ENCODE assay signal across 15 cellular contexts in the genomic region with DNA sequence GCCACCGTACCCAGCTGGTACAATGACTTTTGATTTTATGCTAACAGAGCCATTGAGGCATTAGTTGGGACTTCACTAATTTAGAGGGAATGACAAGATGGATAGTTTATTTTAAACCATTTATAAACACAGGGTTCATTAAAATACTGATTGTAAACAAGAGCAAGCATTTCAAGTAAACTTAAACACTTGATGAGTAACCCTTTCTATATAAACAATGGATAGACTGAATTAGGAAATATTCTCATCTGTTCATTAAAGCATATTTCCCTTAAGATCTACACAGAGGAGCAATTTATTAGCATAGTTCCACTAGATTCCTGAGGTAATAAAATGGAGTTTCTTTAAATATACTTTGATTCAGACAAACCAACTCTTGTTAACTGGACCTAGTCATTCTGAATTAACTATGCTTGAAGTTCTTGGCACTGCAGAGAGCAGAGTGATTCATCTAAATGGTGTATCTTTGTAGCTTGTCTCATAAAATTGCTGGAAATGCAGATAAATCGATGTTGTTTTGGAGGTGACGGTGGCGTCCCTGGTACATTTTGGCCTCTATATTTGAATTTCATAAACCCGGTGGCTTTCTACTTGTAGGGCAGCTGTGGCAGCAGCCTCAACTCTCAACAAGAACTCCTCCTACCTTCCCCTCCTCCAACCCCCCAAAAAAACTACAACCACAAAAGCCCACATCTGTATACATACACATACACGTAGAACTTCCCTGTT. TPM values are rescaled to one million over a fixed set of nuclear protein-coding genes. Genes with fewer than 3 reads are reported as not detected.
A peak's percentile ranks its signal among the peaks of the same experiment; 100 is the strongest.
DNase-seq lines count a peak whose midpoint lies in the region; TF ChIP-seq lines count a peak whose summit lies in the region.
"Had no signal": no experiment of that assay in that cellular context is flagged by ENCODE, and none has a peak within 500 bp of the region (broad histone marks: within the 10 kb centered on the region; RNA-seq: fewer than 3 reads in every experiment).

No MANE protein-coding gene starts in this region.

- H3K36me3 ChIP-seq in esophagus muscularis mucosa = no peaks in the 10 kb centered on the region
- no peaks in the 10 kb centered on the region for H3K36me3 ChIP-seq in sigmoid colon
- H3K36me3 ChIP-seq in endodermal cell (ENCODE audit: control insufficient read depth, insufficient read depth, low read length) = no peaks in the 10 kb centered on the region
- H3K36me3 ChIP-seq: WERI-Rb-1 had no signal

- no peak overlapping the region for H3K4me3 Mint-ChIP-seq in endodermal cell
- H3K4me3 Mint-ChIP-seq: CD4-positive, alpha-beta T cell; stimulated activated naive B cell treated with anti-CD40 and anti-IgM and Interleukin-4, amounts not matched to agents 10 μg/mL and 1 μg/mL and 100 μg/mL, for 72 hours had no signal

- DNase-seq in Caki2 (ENCODE audit: low read depth) (peak; percentile 32), SK-MEL-5 (ENCODE audit: low read depth, low spot score) (peak; percentile 49), esophagus muscularis mucosa (ENCODE audit: extremely low spot score) (peak; percentile 26), sigmoid colon (peak; percentile 9), GF-D8 (lab: John Stamatoyannopoulos, UW) (no peak), endodermal cell (no peak), inferior parietal cortex (ENCODE audit: extremely low spot score) (no peak)
- DNase-seq in stimulated activated CD8-positive, alpha-beta memory T cell treated with anti-CD3 and anti-CD28 coated beads, Interleukin-4, amount 100 ng/mL, for 48 hours = no peak
- DNase-seq: CD4-positive, alpha-beta T cell; NCI-H2029; stimulated activated CD4-positive, alpha-beta T cell treated with anti-CD3 and anti-CD28 coated beads, Interleukin-2, amount 100 ng/mL, for 48 hours; stimulated activated naive B cell treated with anti-CD40 and anti-IgM and Interleukin-4, amounts not matched to agents 10 μg/mL and 1 μg/mL and 100 μg/mL, for 72 hours; WERI-Rb-1 had no signal

- peaks cover 10 to 37% (median 25%) of the 10 kb centered on the region in 4 donors for H3K4me1 ChIP-seq in esophagus muscularis mucosa
- peaks cover 0 to 39% (median 31%) of the 10 kb centered on the region in 4 donors for H3K4me1 ChIP-seq in sigmoid colon
- H3K4me1 ChIP-seq in endodermal cell (ENCODE audit: control insufficient read depth, insufficient read depth, low read length) = no peaks in the 10 kb centered on the region

- WGBS in esophagus muscularis mucosa = 74% methylated on average over 6 of the region's 6 CpGs
- 85 to 90% methylated on average over 6 of the region's 6 CpGs for WGBS in sigmoid colon, 2 donors
- WGBS in endodermal cell (ENCODE audit: insufficient coverage in 1 of 2, insufficient read length in 1 of 2), 2 experiments = 92 to 98% methylated on average over 6 of the region's 6 CpGs

- H3K9me3 ChIP-seq in esophagus muscularis mucosa = no peaks in the 10 kb centered on the region
- no peaks in the 10 kb centered on the region for H3K9me3 ChIP-seq in sigmoid colon
- no peaks in the 10 kb centered on the region for H3K9me3 ChIP-seq in endodermal cell (ENCODE audit: control insufficient read depth, low read length)

- H3K4me3 ChIP-seq in esophagus muscularis mucosa (no peak overlapping the region), sigmoid colon (no peak overlapping the region), endodermal cell (ENCODE audit: low read length) (no peak overlapping the region)
- H3K4me3 ChIP-seq: SK-N-MC had no signal

- H3K27ac Mint-ChIP-seq in endodermal cell = no peak overlapping the region
- H3K27ac Mint-ChIP-seq: CD4-positive, alpha-beta T cell; stimulated activated naive B cell treated with anti-CD40 and anti-IgM and Interleukin-4, amounts not matched to agents 10 μg/mL and 1 μg/mL and 100 μg/mL, for 72 hours had no signal

- H3K27ac ChIP-seq in esophagus muscularis mucosa (replicated peaks in 1 of 4) (peak overlapping the region; percentile 10 to 62 (median 38)), sigmoid colon (peak overlapping the region in 3 of 4 donors; percentile 63 to 81 (median 70)), endodermal cell (ENCODE audit: low read depth, low read length) (no peak overlapping the region)
- H3K27ac ChIP-seq: KMS-11, SK-N-MC, WERI-Rb-1 had no signal

- H3K27me3 Mint-ChIP-seq in endodermal cell (ENCODE audit: insufficient read depth) = no peaks in the 10 kb centered on the region
- H3K27me3 Mint-ChIP-seq: CD4-positive, alpha-beta T cell; stimulated activated naive B cell treated with anti-CD40 and anti-IgM and Interleukin-4, amounts not matched to agents 10 μg/mL and 1 μg/mL and 100 μg/mL, for 72 hours had no signal

- H3K9me3 Mint-ChIP-seq in endodermal cell = no peaks in the 10 kb centered on the region
- H3K9me3 Mint-ChIP-seq: CD4-positive, alpha-beta T cell; stimulated activated naive B cell treated with anti-CD40 and anti-IgM and Interleukin-4, amounts not matched to agents 10 μg/mL and 1 μg/mL and 100 μg/mL, for 72 hours had no signal

- intact Hi-C loops in esophagus muscularis mucosa (cut with DNase I) = no loop called here
- intact Hi-C loops in sigmoid colon (cut with DNase I) = no loop called here

- TF ChIP-seq POLR2A in esophagus muscularis mucosa (IDR thresholded peaks at IDR 0.05; ENCODE audit: low read depth) (no peak), sigmoid colon (IDR thresholded peaks at IDR 0.05) (no peak)

- in situ Hi-C loops in Caki2 (cut with HindIII; ENCODE audit: low pct_unique_long_range_greater_than_20kb, low sequenced_read_pairs) = no loop called here
- in situ Hi-C loops in SK-MEL-5 (cut with HindIII; ENCODE audit: low pct_unique_long_range_greater_than_20kb, low sequenced_read_pairs) = no loop called here

- no peak overlapping the region for H3K9ac ChIP-seq in endodermal cell (ENCODE audit: extremely low read depth, low read length, poor library complexity, severe bottlenecking)
- H3K9ac ChIP-seq: KMS-11 had no signal

- H3K36me3 Mint-ChIP-seq in endodermal cell (ENCODE audit: low read depth) = peaks cover 14% of the 10 kb centered on the region

- H3K27me3 ChIP-seq in esophagus muscularis mucosa (no peaks in the 10 kb centered on the region), sigmoid colon (no peaks in the 10 kb centered on the region), endodermal cell (ENCODE audit: control insufficient read depth, insufficient read depth, low read length, poor library complexity, severe bottlenecking) (no peaks in the 10 kb centered on the region)

- TF ChIP-seq CTCF in esophagus muscularis mucosa (IDR thresholded peaks at IDR 0.05) (no peak), sigmoid colon (IDR thresholded peaks at IDR 0.05) (no peak), endodermal cell (conservative IDR thresholded peaks at IDR 0.05) (no peak)

- no peak for TF ChIP-seq EP300 in esophagus muscularis mucosa (IDR thresholded peaks at IDR 0.05)
- no peak for TF ChIP-seq EP300 in sigmoid colon (IDR thresholded peaks at IDR 0.05)

- peaks cover 6% of the 10 kb centered on the region for H3K4me1 Mint-ChIP-seq in endodermal cell
- H3K4me1 Mint-ChIP-seq: stimulated activated naive B cell treated with anti-CD40 and anti-IgM and Interleukin-4, amounts not matched to agents 10 μg/mL and 1 μg/mL and 100 μg/mL, for 72 hours had no signal

RNA-seq across cellular contexts. Expression of a gene that starts 15.4 kb away (rescaled TPM):
- 221 and 252 TPM in 2 replicates for total RNA-seq in Caki2 (2014; rRNA removed; shearing (Covaris generic); ENCODE audit: low replicate concordance)
- 134 TPM in 2 replicates for total RNA-seq in SK-MEL-5 (2014; rRNA removed; shearing (Covaris generic))
- 109 and 145 TPM in 2 replicates for polyA plus RNA-seq in SK-MEL-5 (2015; cell fraction: cytosol; rRNA removed)
- 101 and 103 TPM in 2 replicates for polyA plus RNA-seq in SK-MEL-5 (2015; cell fraction: nucleus; rRNA removed)
- total RNA-seq in esophagus muscularis mucosa (100 to 1,000 TPM; 194 to 260 (median 234) TPM), sigmoid colon (100 to 1,000 TPM; 205 to 253 (median 232) TPM), endodermal cell (100 to 1,000 TPM; 277 to 292 TPM)
- polyA plus RNA-seq in sigmoid colon = 100 to 1,000 TPM; 232 to 437 (median 282) TPM
- 259 TPM for polyA plus RNA-seq in endodermal cell (2013, experiment 1 of 2)
- 244 TPM for polyA plus RNA-seq in endodermal cell (2013, experiment 2 of 2)

RNA-seq across cellular contexts. Expression of a gene that starts 40.6 kb away (rescaled TPM):
- total RNA-seq in Caki2 (2014; rRNA removed; shearing (Covaris generic); ENCODE audit: low replicate concordance) = 72.8 and 74.2 TPM in 2 replicates
- total RNA-seq in SK-MEL-5 (2014; rRNA removed; shearing (Covaris generic)) = 15.5 and 20.1 TPM in 2 replicates
- 21.9 and 32.1 TPM in 2 replicates for polyA plus RNA-seq in SK-MEL-5 (2015; cell fraction: cytosol; rRNA removed)
- 105 and 117 TPM in 2 replicates for polyA plus RNA-seq in SK-MEL-5 (2015; cell fraction: nucleus; rRNA removed)
- total RNA-seq in esophagus muscularis mucosa = 10 to 100 TPM; 23.7 to 44.5 (median 28.1) TPM
- total RNA-seq in sigmoid colon = 10 to 100 TPM in 2 of 4 donors, 1 to 10 TPM in 2; 7.8 to 11.4 (median 10.3) TPM
- 100 to 1,000 TPM in 2 of 3 donors, 10 to 100 TPM in 1; 56.5 to 147 (median 105) TPM for polyA plus RNA-seq in sigmoid colon
- 10 to 100 TPM in 1 of 2 donors, 1 to 10 TPM in 1; 9.6 to 14.4 TPM for total RNA-seq in endodermal cell
- 9.8 TPM for polyA plus RNA-seq in endodermal cell (2013, experiment 1 of 2)
- 9.0 TPM for polyA plus RNA-seq in endodermal cell (2013, experiment 2 of 2)

Comparison
In these comparisons a context has a peak if more than half of its experiments do, and no peak if none do; other contexts are left out.
1. DNase-seq: peak in Caki2 (single experiment), SK-MEL-5 (single experiment), esophagus muscularis mucosa (single experiment) and sigmoid colon (single experiment); none in GF-D8 (single experiment), endodermal cell (single experiment), inferior parietal cortex (single experiment) and stimulated activated CD8-positive, alpha-beta memory T cell treated with anti-CD3 and anti-CD28 coated beads, Interleukin-4, amount 100 ng/mL, for 48 hours (single experiment).